Comparison of ENCODE assay signal across 10 cellular contexts in genomic region chr2:5722236-5722635, GRCh38. TPM values are rescaled to one million over a fixed set of nuclear protein-coding genes. Genes with fewer than 3 reads are reported as not detected.
"Had no signal": no experiment of that assay in that cellular context is flagged by ENCODE, and none has a peak within 500 bp of the region (broad histone marks: within the 10 kb centered on the region; RNA-seq: fewer than 3 reads in every experiment).

No MANE protein-coding gene starts in this region.

- H3K36me3 ChIP-seq: HAP-1 had no signal

- H3K27ac Mint-ChIP-seq: GM23338, H9, HFFc6 had no signal

- H3K9ac ChIP-seq: GM23248 had no signal

- H3K4me3 ChIP-seq: GM23248, GM23338, HAP-1 had no signal

- H3K4me1 ChIP-seq: HAP-1 had no signal

- H3K9me3 ChIP-seq: HAP-1 had no signal

- ATAC-seq: GM23338, HCT116 had no signal

- H3K4me2 ChIP-seq: GM23338 had no signal

- FAIRE-seq: H54 had no signal

- H3K27ac ChIP-seq: GM23248 had no signal

- H3K4me3 Mint-ChIP-seq: GM23338, H9, HFFc6 had no signal

- H2AFZ ChIP-seq: GM23248, GM23338 had no signal

- DNase-seq: GM23248, GOT3, H7, H9, HCEC 1CT, HFFc6 had no signal

RNA-seq across cellular contexts. Expression of gene SOX11, which starts 30.1 kb away (rescaled TPM):
- total RNA-seq: HFFc6 had no signal
